Comparison of ENCODE assay signal across 23 cellular contexts in the genomic region with DNA sequence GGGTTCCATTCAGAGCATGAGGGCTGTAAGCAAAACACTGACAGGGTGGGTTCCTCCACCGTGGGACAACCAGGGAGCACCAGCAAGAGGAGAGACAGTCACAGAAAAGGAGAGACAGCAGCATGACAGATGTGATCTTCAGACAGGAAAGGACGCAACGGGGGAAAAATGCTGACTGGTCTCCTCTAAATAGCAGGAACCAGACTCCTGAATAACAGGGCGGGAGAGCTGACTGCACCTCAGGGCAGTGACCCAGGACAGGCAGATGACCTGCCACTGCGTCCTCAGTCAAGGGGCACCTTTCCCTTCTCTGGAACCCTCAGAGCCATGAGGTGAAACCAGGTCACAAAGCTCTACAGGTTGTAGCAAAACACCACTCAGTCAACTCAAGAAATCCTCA.
"Had no signal": no experiment of that assay in that cellular context is flagged by ENCODE, and none has a peak within 500 bp of the region (broad histone marks: within the 10 kb centered on the region; RNA-seq: fewer than 3 reads in every experiment).

No MANE protein-coding gene starts in this region.

- H3K9me3 Mint-ChIP-seq: memory B cell; mesothelial cell of epicardium; natural killer cell treated with Interleukin-12 subunit alpha and Interleukin-12 subunit beta and Interleukin-15 and Interleukin-18, amount 100 ng/mL, for 72 hours; type B pancreatic cell had no signal

- H3K4me3 Mint-ChIP-seq: memory B cell; mesothelial cell of epicardium; natural killer cell treated with Interleukin-12 subunit alpha and Interleukin-12 subunit beta and Interleukin-15 and Interleukin-18, amount 100 ng/mL, for 72 hours; type B pancreatic cell had no signal

- H3K27me3 ChIP-seq: pancreas, suprapubic skin, thyroid gland had no signal

- H3K4me1 ChIP-seq: lower lobe of right lung, pancreas, prostate gland had no signal

- H3K27ac Mint-ChIP-seq: memory B cell; mesothelial cell of epicardium; natural killer cell treated with Interleukin-12 subunit alpha and Interleukin-12 subunit beta and Interleukin-15 and Interleukin-18, amount 100 ng/mL, for 72 hours; type B pancreatic cell had no signal

- H3K27ac ChIP-seq: dorsolateral prefrontal cortex, lower lobe of right lung, pancreas, prostate gland, suprapubic skin, thyroid gland had no signal

- DNase-seq: cortex of kidney; dorsolateral prefrontal cortex; effector CD8-positive, alpha-beta T cell; foreskin melanocyte; head of caudate nucleus; hypothalamus; kidney glomerular epithelial cell; lower lobe of right lung; occipital lobe; pancreas; retina; small intestine; stimulated activated CD4-positive, alpha-beta T cell treated with anti-CD3 and anti-CD28 coated beads, Interleukin-12 subunit alpha, Interleukin-12 subunit beta, amount 100 ng/mL, for 4 hours; stimulated activated CD4-positive, alpha-beta T cell treated with anti-CD3 and anti-CD28 coated beads, Interleukin-2, amount 100 ng/mL, for 48 hours; stimulated activated naive CD8-positive, alpha-beta T cell treated with anti-CD3 and anti-CD28 coated beads, Interleukin-15, Interleukin-2, amounts not matched to agents 100 U/mL and 50 U/mL, for 24 hours; thyroid gland had no signal

- H3K4me3 ChIP-seq: dorsolateral prefrontal cortex, lower lobe of right lung, pancreas, prostate gland, suprapubic skin, thyroid gland had no signal

- H3K27me3 Mint-ChIP-seq: memory B cell; natural killer cell treated with Interleukin-12 subunit alpha and Interleukin-12 subunit beta and Interleukin-15 and Interleukin-18, amount 100 ng/mL, for 72 hours; type B pancreatic cell had no signal

- ATAC-seq: left lobe of liver; lower lobe of right lung; natural killer cell treated with Interleukin-12 subunit alpha and Interleukin-12 subunit beta and Interleukin-15 and Interleukin-18, amount 100 ng/mL, for 72 hours; pancreas; stimulated activated naive CD8-positive, alpha-beta T cell treated with anti-CD3 and anti-CD28 coated beads, Interleukin-15, Interleukin-2, amounts not matched to agents 100 U/mL and 50 U/mL, for 24 hours had no signal

- H3K36me3 Mint-ChIP-seq: natural killer cell treated with Interleukin-12 subunit alpha and Interleukin-12 subunit beta and Interleukin-15 and Interleukin-18, amount 100 ng/mL, for 72 hours had no signal

- H3K9me3 ChIP-seq: lower lobe of right lung, pancreas, prostate gland, suprapubic skin, thyroid gland had no signal
